In the genomic region with DNA sequence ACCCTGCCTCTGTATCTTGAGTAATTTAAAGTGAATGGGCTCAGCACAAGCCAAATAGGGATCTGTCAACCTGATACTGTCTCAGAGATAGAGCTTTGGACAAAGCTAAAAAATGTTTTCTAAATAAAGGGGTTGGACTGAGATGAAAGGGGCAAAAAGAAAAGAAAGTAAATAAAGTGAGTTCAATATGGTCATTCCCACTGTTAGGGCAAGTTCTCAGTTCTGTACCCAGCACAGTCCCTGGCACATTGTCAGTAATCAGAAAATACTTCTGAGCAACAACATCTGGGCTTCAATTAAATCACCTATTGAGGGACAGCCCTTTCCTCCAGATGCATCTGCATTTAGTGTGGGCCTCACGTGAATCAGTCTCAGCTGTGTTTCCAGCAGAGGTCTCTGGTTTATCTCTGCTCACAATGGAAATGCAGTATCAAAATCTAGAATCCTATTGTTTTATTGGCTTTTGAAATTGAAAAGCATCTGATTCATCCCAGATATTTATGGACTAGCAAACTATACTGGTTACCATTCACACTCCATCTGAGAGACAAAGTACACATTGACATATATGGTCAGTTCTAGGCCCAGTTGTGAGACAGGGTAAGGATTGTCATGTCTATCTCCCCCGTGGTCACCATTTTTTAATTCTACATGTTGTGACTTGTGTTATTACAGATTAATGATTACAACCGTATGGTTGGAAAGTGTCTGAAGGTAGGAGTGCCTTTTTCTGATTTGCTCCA, we compare ENCODE assay signal across 29 cellular contexts. TPM values are rescaled to one million over a fixed set of nuclear protein-coding genes. Genes with fewer than 3 reads are reported as not detected.
DNase-seq lines count a peak whose midpoint lies in the region; ATAC-seq, FAIRE-seq and TF ChIP-seq lines count a peak whose summit lies in the region.
"Had no signal": no experiment of that assay in that cellular context is flagged by ENCODE, and none has a peak within 500 bp of the region (broad histone marks: within the 10 kb centered on the region; RNA-seq: fewer than 3 reads in every experiment).

No MANE protein-coding gene starts in this region.

- POLR2A ChIA-PET in HepG2 (lab: Yijun Ruan, JAX) = no interaction called here
- POLR2A ChIA-PET in RWPE1 (lab: Yijun Ruan, JAX; ENCODE audit: low non-redundant PET) = no interaction called here

- CTCF ChIA-PET in HepG2 (lab: Yijun Ruan, JAX; ENCODE audit: low intra/inter-chr PET ratio, low total read pairs) (no interaction called here), RWPE1 (lab: Yijun Ruan, JAX) (no interaction called here)

- intact Hi-C loops in HepG2 (cut with micrococcal nuclease; ENCODE audit: unreplicated experiment) = no loop called here

- FAIRE-seq in HepG2 (lab: Jason Lieb, UNC) = no peak

- H3K9ac ChIP-seq in GM23248 (no peak overlapping the region), HepG2 (ENCODE audit: insufficient read depth, low read depth, low read length) (no peak overlapping the region), subcutaneous abdominal adipose tissue (ENCODE audit: low read length in 5 of 5) (no peak overlapping the region)

- H3K27me3 ChIP-seq in GM23248 (replicated peaks; ENCODE audit: insufficient read depth) = no peaks in the 10 kb centered on the region
- H3K27me3 ChIP-seq in HepG2 (ENCODE audit: control insufficient read depth in 1 of 2, insufficient read depth in 2 of 2, low read length in 2 of 2) = no peaks in the 10 kb centered on the region
- H3K27me3 ChIP-seq in subcutaneous abdominal adipose tissue (ENCODE audit: control insufficient read depth in 5 of 5, insufficient read depth in 4 of 5, low read length in 5 of 5) = no peaks in the 10 kb centered on the region
- no peaks in the 10 kb centered on the region for H3K27me3 ChIP-seq in right atrium auricular region
- H3K27me3 ChIP-seq: gastrocnemius medialis, SJSA1, uterus had no signal

- DNase-seq in GM23248 (no peak), HepG2 (ENCODE audit: low spot score) (no peak), RWPE1 (ENCODE audit: low spot score) (no peak), right atrium auricular region (ENCODE audit: low spot score) (no peak), NCI-H146 treated with DMSO at 0.1 percent for 48 hours (lab: John Stamatoyannopoulos, UW; ENCODE audit: unreplicated experiment) (no peak)
- DNase-seq: activated CD4-positive, alpha-beta T cell treated with anti-CD3 and anti-CD28 coated beads for 1 hour; activated CD8-positive, alpha-beta T cell treated with anti-CD3 and anti-CD28 coated beads for 36 hours; activated effector memory CD4-positive, alpha-beta T cell treated with Interleukin-2 at 50 U/mL for 16 hours; activated naive CD8-positive, alpha-beta T cell treated with anti-CD3 and anti-CD28 coated beads, Interleukin-2, amount 10 ng/mL, durations not matched to agents 7 days and 5 days; activated T-cell treated with anti-CD3 and anti-CD28 coated beads for 4 hours; AML-193; CD8-positive, alpha-beta memory T cell; DMS79; effector CD4-positive, alpha-beta T cell; erythroblast; gastrocnemius medialis; H7; hypothalamus; Kasumi-1; left ventricle myocardium superior; NCI-H1694 treated with DMSO at 0.1 percent for 48 hours; NCI-H2171; NCI-H524; uterus had no signal

- ATAC-seq in HepG2 = peak; percentile 84
- ATAC-seq: activated CD8-positive, alpha-beta T cell treated with anti-CD3 and anti-CD28 coated beads for 36 hours; gastrocnemius medialis; left ventricle myocardium superior had no signal

- no peak for TF ChIP-seq RAD21 in HepG2 (CRISPR knock-in tag; IDR thresholded peaks at IDR 0.05)

- peak overlapping the region; percentile 76 for H3K4me2 ChIP-seq in GM23248 (ENCODE audit: unreplicated experiment)
- H3K4me2 ChIP-seq in HepG2 (ENCODE audit: low read depth, low read length) = peak overlapping the region; percentile 64

- H3K4me3 ChIP-seq in GM23248 = no peak overlapping the region
- no peak overlapping the region for H3K4me3 ChIP-seq in HepG2 (replicated peaks in 1 of 3; ENCODE audit: insufficient read depth in 1 of 3, low read depth in 2 of 3, low read length in 3 of 3)
- H3K4me3 ChIP-seq in subcutaneous abdominal adipose tissue (ENCODE audit: low read depth in 1 of 5, low read length in 5 of 5) = no peak overlapping the region
- no peak overlapping the region for H3K4me3 ChIP-seq in right atrium auricular region
- H3K4me3 ChIP-seq: gastrocnemius medialis, SJSA1, uterus had no signal

- H4K20me1 ChIP-seq in GM23248 (ENCODE audit: insufficient read depth) (no peaks in the 10 kb centered on the region), HepG2 (ENCODE audit: insufficient read depth, low read length) (no peaks in the 10 kb centered on the region)

- peaks cover 53% of the 10 kb centered on the region for H3F3A ChIP-seq in GM23248 (ENCODE audit: insufficient read depth)

- no peaks in the 10 kb centered on the region for H3K9me3 ChIP-seq in GM23248 (ENCODE audit: low read depth)
- no peaks in the 10 kb centered on the region for H3K9me3 ChIP-seq in HepG2 (ENCODE audit: low read length)
- H3K9me3 ChIP-seq in subcutaneous abdominal adipose tissue (ENCODE audit: control insufficient read depth in 5 of 5, low read length in 5 of 5) = no peaks in the 10 kb centered on the region
- H3K9me3 ChIP-seq in right atrium auricular region = no peaks in the 10 kb centered on the region
- H3K9me3 ChIP-seq: gastrocnemius medialis, SJSA1, uterus had no signal

- peak overlapping the region in 4 of 5 experiments; percentile 22 to 91 (median 83) for H3K27ac Mint-ChIP-seq in brain
- H3K27ac Mint-ChIP-seq: activated CD8-positive, alpha-beta T cell treated with anti-CD3 and anti-CD28 coated beads for 36 hours; activated naive CD8-positive, alpha-beta T cell treated with anti-CD3 and anti-CD28 coated beads, Interleukin-2, amount 10 ng/mL, durations not matched to agents 7 days and 5 days; progenitor cell of endocrine pancreas; T-helper 1 cell treated with Interleukin-12 subunit alpha and Interleukin-12 subunit beta and Interleukin-4 antibody, amounts not matched to agents 30 μg/mL and 1 μg/mL, for 36 hours had no signal

- 81 to 86% methylated on average over 3 of the region's 3 CpGs for WGBS in GM23248 (ENCODE audit: low coverage in 1 of 2, low lambda C conversion rate in 2 of 2, missing lambda C conversion rate in 2 of 2), 2 experiments
- 3% methylated on average over 3 of the region's 3 CpGs for WGBS in HepG2 (ENCODE audit: low lambda C conversion rate)

- no peak for TF ChIP-seq POLR2A in HepG2 (IDR thresholded peaks at IDR 0.05; ENCODE audit: insufficient read depth in 1 of 2, low read depth in 2 of 2, low read length in 2 of 2)

- H3K36me3 ChIP-seq in GM23248 (ENCODE audit: low read depth) (no peaks in the 10 kb centered on the region), HepG2 (replicated peaks in 1 of 2; ENCODE audit: control insufficient read depth in 1 of 2, insufficient read depth in 2 of 2, low read length in 2 of 2) (no peaks in the 10 kb centered on the region), subcutaneous abdominal adipose tissue (ENCODE audit: control insufficient read depth in 5 of 5, insufficient read depth in 5 of 5, low read length in 5 of 5) (no peaks in the 10 kb centered on the region), right atrium auricular region (no peaks in the 10 kb centered on the region)
- H3K36me3 ChIP-seq: gastrocnemius medialis, SJSA1, uterus had no signal

- peaks cover 50% of the 10 kb centered on the region for H3K4me1 Mint-ChIP-seq in brain
- H3K4me1 Mint-ChIP-seq: activated naive CD8-positive, alpha-beta T cell treated with anti-CD3 and anti-CD28 coated beads, Interleukin-2, amount 10 ng/mL, durations not matched to agents 7 days and 5 days; CD8-positive, alpha-beta memory T cell had no signal

- H3K27ac ChIP-seq in GM23248 (peak overlapping the region; percentile 93), HepG2 (ENCODE audit: extremely low read length, insufficient read depth, low read length) (no peak overlapping the region), subcutaneous abdominal adipose tissue (ENCODE audit: low read depth, low read length) (peak overlapping the region; percentile 21), RWPE1 (no peak overlapping the region), right atrium auricular region (no peak overlapping the region)
- H3K27ac ChIP-seq: gastrocnemius medialis, uterus had no signal

- H3K9me3 Mint-ChIP-seq in brain = no peaks in the 10 kb centered on the region
- H3K9me3 Mint-ChIP-seq: activated CD8-positive, alpha-beta T cell treated with anti-CD3 and anti-CD28 coated beads for 36 hours; activated naive CD8-positive, alpha-beta T cell treated with anti-CD3 and anti-CD28 coated beads, Interleukin-2, amount 10 ng/mL, durations not matched to agents 7 days and 5 days; CD8-positive, alpha-beta memory T cell; T-helper 1 cell treated with Interleukin-12 subunit alpha and Interleukin-12 subunit beta and Interleukin-4 antibody, amounts not matched to agents 30 μg/mL and 1 μg/mL, for 36 hours had no signal

- BruUV-seq in HepG2 (replicated peaks; lab: Mats Ljungman, UMichigan) = no TSS peak

- H2AFZ ChIP-seq in GM23248 (peak overlapping the region; percentile 36), HepG2 (ENCODE audit: low read length) (peak overlapping the region; percentile 58)

- no peak for TF ChIP-seq EP300 in HepG2 (IDR thresholded peaks at IDR 0.05; ENCODE audit: low read depth in 2 of 2, low read length in 2 of 2)
- TF ChIP-seq EP300 in HepG2 (CRISPR knock-in tag; IDR thresholded peaks at IDR 0.05; ENCODE audit: borderline replicate concordance) = no peak

- in situ Hi-C loops in GM23248 (cut with MboI) = loop anchor here (25.0 kb wide), 1 partner anchor 203 kb away; the partner anchor contains the start of gene SRFBP1
- in situ Hi-C loops in HepG2 (cut with HindIII; ENCODE audit: extremely low pct_ligation_motif_present, low pct_unique_long_range_greater_than_20kb) = no loop called here

- H3K27me3 Mint-ChIP-seq in brain = no peaks in the 10 kb centered on the region
- H3K27me3 Mint-ChIP-seq: CD8-positive, alpha-beta memory T cell; progenitor cell of endocrine pancreas had no signal

- TF ChIP-seq CTCF in brain (conservative IDR thresholded peaks at IDR 0.05) (no peak), HepG2 (CRISPR knock-in tag; IDR thresholded peaks at IDR 0.05) (no peak), RWPE1 (conservative IDR thresholded peaks at IDR 0.05; ENCODE audit: low read depth) (no peak), right atrium auricular region (IDR thresholded peaks at IDR 0.05) (no peak)

- peaks cover 48% of the 10 kb centered on the region for H3K4me1 ChIP-seq in GM23248 (ENCODE audit: insufficient read depth)
- peaks cover 18% of the 10 kb centered on the region for H3K4me1 ChIP-seq in HepG2 (ENCODE audit: insufficient read depth, low read length)
- H3K4me1 ChIP-seq in subcutaneous abdominal adipose tissue (ENCODE audit: control insufficient read depth in 5 of 5, insufficient read depth in 5 of 5, low read length in 5 of 5) = peaks cover 4 to 26% (median 12%) of the 10 kb centered on the region in 5 donors
- H3K4me1 ChIP-seq in right atrium auricular region = no peaks in the 10 kb centered on the region
- H3K4me1 ChIP-seq: gastrocnemius medialis, uterus had no signal

- no peaks in the 10 kb centered on the region for H3K36me3 Mint-ChIP-seq in brain
- H3K36me3 Mint-ChIP-seq: activated naive CD8-positive, alpha-beta T cell treated with anti-CD3 and anti-CD28 coated beads, Interleukin-2, amount 10 ng/mL, durations not matched to agents 7 days and 5 days; CD8-positive, alpha-beta memory T cell had no signal

- H3K4me3 Mint-ChIP-seq in brain = no peak overlapping the region
- H3K4me3 Mint-ChIP-seq: activated CD8-positive, alpha-beta T cell treated with anti-CD3 and anti-CD28 coated beads for 36 hours; activated naive CD8-positive, alpha-beta T cell treated with anti-CD3 and anti-CD28 coated beads, Interleukin-2, amount 10 ng/mL, durations not matched to agents 7 days and 5 days; CD8-positive, alpha-beta memory T cell; T-helper 1 cell treated with Interleukin-12 subunit alpha and Interleukin-12 subunit beta and Interleukin-4 antibody, amounts not matched to agents 30 μg/mL and 1 μg/mL, for 36 hours had no signal

- no peaks in the 10 kb centered on the region for H3K79me2 ChIP-seq in GM23248 (ENCODE audit: insufficient read depth)
- no peaks in the 10 kb centered on the region for H3K79me2 ChIP-seq in HepG2 (ENCODE audit: insufficient read depth, low read length)

- no peaks in the 10 kb centered on the region for H3K9me2 ChIP-seq in GM23248 (ENCODE audit: insufficient read depth)

RNA-seq across cellular contexts. Expression of gene ZNF474, which starts 35.7 kb away (rescaled TPM):
- 0.43 TPM in 1 of 2 replicates, not detected in the other for total RNA-seq in GM23248 (2014; rRNA removed; shearing (Covaris generic))
- polyA plus RNA-seq in GM23248 (2016; fragmentation: Nextera tagmentation; extraction: Ambion mirVana) = 0.21 and 0.23 TPM in 2 replicates
- not detected for polyA plus RNA-seq in brain (ENCODE audit: insufficient read depth, low read depth, low replicate concordance)
- 0.07 TPM in 1 of 2 replicates, not detected in the other for total RNA-seq in HepG2 (2016; rRNA removed; fragmentation: Illumina TruSeq; extraction: Trizol)
- total RNA-seq in HepG2 (2016; cell fraction: cytosol; rRNA removed; fragmentation: Illumina TruSeq; extraction: Trizol; ENCODE audit: low read depth) = not detected in 2 replicates
- 0.13 TPM in 1 of 2 replicates, not detected in the other for total RNA-seq in HepG2 (2016; cell fraction: insoluble cytoplasmic fraction; rRNA removed; fragmentation: Illumina TruSeq; extraction: Trizol)
- total RNA-seq in HepG2 (2016; cell fraction: membrane; rRNA removed; fragmentation: Illumina TruSeq; extraction: Trizol) = 0.10 and 0.25 TPM in 2 replicates
- total RNA-seq in HepG2 (2016; cell fraction: nucleus; rRNA removed; fragmentation: Illumina TruSeq; extraction: Trizol) = 0.25 and 0.38 TPM in 2 replicates
- polyA plus RNA-seq in HepG2 (2011; rRNA removed) = not detected in 2 replicates
- 0.04 TPM in 1 of 2 replicates, not detected in the other for polyA plus RNA-seq in HepG2 (2011; cell fraction: cytosol; rRNA removed)
- 0.10 TPM in 2 replicates for polyA plus RNA-seq in HepG2 (2011; cell fraction: nucleus; rRNA removed)
- polyA plus RNA-seq in HepG2 (2012) = 0.11 TPM in 1 of 2 replicates, not detected in the other
- polyA plus RNA-seq in HepG2 (2016; cell fraction: cytosol; fragmentation: Illumina TruSeq; extraction: Trizol; ENCODE audit: low read depth) = not detected in 2 replicates
- polyA plus RNA-seq in HepG2 (2016; cell fraction: insoluble cytoplasmic fraction; fragmentation: Illumina TruSeq; extraction: Trizol; ENCODE audit: low read depth) = not detected in 2 replicates
- polyA plus RNA-seq in HepG2 (2016; cell fraction: membrane; fragmentation: Illumina TruSeq; extraction: Trizol; ENCODE audit: low read depth) = not detected in 2 replicates
- polyA plus RNA-seq in HepG2 (2016; cell fraction: nucleus; fragmentation: Illumina TruSeq; extraction: Trizol; ENCODE audit: insufficient read depth, low read depth) = not detected in 2 replicates
- polyA minus RNA-seq in HepG2 (2011; rRNA and poly(A)+ RNA removed; ENCODE audit: low replicate concordance) = 0.12 TPM in 1 of 2 replicates, not detected in the other
- not detected in 2 replicates for polyA minus RNA-seq in HepG2 (2011; cell fraction: cytosol; rRNA and poly(A)+ RNA removed)
- polyA minus RNA-seq in HepG2 (2011; cell fraction: nucleus; rRNA and poly(A)+ RNA removed) = 0.26 and 0.37 TPM in 2 replicates
- not detected for total RNA-seq in right atrium auricular region
- total RNA-seq: activated CD8-positive, alpha-beta T cell treated with anti-CD3 and anti-CD28 coated beads for 36 hours; H7; left ventricle myocardium superior; SJSA1 had no signal
- polyA plus RNA-seq: CD8-positive, alpha-beta memory T cell had no signal

Comparison
In these comparisons a context has a peak if more than half of its experiments do, and no peak if none do; other contexts are left out.
1. H3K27ac ChIP-seq: peak in GM23248 (single experiment) and subcutaneous abdominal adipose tissue (single experiment); none in HepG2 (single experiment), RWPE1 (single experiment) and right atrium auricular region (0 of 2).